In the genomic region with DNA sequence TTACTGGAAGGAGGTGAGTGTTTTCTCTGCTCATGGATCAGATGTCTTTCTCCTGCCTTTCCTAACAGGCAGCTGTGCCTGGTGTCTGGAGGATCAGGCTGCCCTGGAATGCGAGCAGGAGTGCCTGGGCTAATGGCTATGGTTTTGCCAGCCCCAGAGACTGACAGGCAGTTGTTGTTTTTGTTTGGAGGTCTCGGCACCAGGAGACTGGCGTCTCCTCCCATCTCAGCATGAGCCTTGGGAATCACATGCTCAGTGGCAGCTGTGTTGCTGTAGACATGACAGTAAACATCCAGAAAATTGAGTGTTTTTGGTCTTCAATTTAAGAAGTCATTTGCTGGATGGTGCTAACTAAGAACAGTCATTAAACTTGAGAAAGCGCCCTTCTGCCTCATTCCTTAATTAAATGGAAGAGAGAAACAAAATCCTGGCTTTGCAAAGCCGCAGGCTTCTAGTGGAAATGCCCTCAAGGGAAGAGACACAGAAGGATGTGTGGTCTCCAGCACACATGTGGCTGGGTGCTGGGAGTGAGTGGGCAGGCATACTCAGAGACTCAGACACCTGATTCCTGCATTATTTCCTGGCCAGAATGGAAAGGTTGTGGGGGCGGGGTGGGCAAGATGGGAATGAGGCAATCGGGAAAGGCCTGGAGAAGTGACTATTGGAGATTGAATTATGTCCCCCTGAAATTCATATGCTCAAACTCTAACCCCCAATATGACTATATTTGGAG, we compare ENCODE assay signal across 12 cellular contexts.
DNase-seq lines count a peak whose midpoint lies in the region; ATAC-seq and TF ChIP-seq lines count a peak whose summit lies in the region.
"Had no signal": no experiment of that assay in that cellular context is flagged by ENCODE, and none has a peak within 500 bp of the region (broad histone marks: within the 10 kb centered on the region; RNA-seq: fewer than 3 reads in every experiment).

No MANE protein-coding gene starts in this region.

- in situ Hi-C loops in astrocyte of the spinal cord (cut with HindIII; ENCODE audit: low sequenced_read_pairs) = no loop called here

- intact Hi-C loops in Right ventricle myocardium superior (cut with DNase I) = no loop called here
- intact Hi-C loops in cardiac septum (cut with DNase I) = no loop called here

- ATAC-seq in Right ventricle myocardium superior (ENCODE audit: poor library complexity) = peak; percentile 66
- no peak for ATAC-seq in GM19035 (IDR thresholded peaks at IDR 0.05; ENCODE audit: unreplicated experiment)
- no peak for ATAC-seq in GM18502 (IDR thresholded peaks at IDR 0.05; ENCODE audit: poor library complexity, unreplicated experiment)
- no peak for ATAC-seq in HG02840 (IDR thresholded peaks at IDR 0.05; ENCODE audit: low FRiP score, unreplicated experiment)
- ATAC-seq: activated CD8-positive, alpha-beta T cell treated with anti-CD3 and anti-CD28 coated beads, Interleukin-2, amount 10 ng/mL, durations not matched to agents 7 days and 5 days had no signal

- no peak for TF ChIP-seq CTCF in astrocyte of the spinal cord (IDR thresholded peaks at IDR 0.05; ENCODE audit: low read depth, low read length)

- DNase-seq in Right ventricle myocardium superior (no peak), cardiac septum (ENCODE audit: low spot score) (no peak), astrocyte of the spinal cord (ENCODE audit: low read depth, low spot score) (peak; percentile 65), kidney tubule cell (ENCODE audit: low spot score) (peak; percentile 35)
- DNase-seq in stimulated activated CD4-positive, alpha-beta T cell treated with anti-CD3 and anti-CD28 coated beads, Interleukin-2, amount 100 ng/mL, for 48 hours = no peak
- DNase-seq: activated CD8-positive, alpha-beta T cell treated with anti-CD3 and anti-CD28 coated beads, Interleukin-2, amount 10 ng/mL, durations not matched to agents 7 days and 5 days; MG63; SHP77 had no signal

- no peak overlapping the region for H3K4me3 ChIP-seq in astrocyte of the spinal cord (ENCODE audit: low read depth, low read length)
- H3K4me3 ChIP-seq: ascending aorta, MG63 had no signal

Comparison
In these comparisons a context has a peak if more than half of its experiments do, and no peak if none do; other contexts are left out.
1. DNase-seq: peak in astrocyte of the spinal cord (single experiment) and kidney tubule cell (single experiment); none in Right ventricle myocardium superior (single experiment), cardiac septum (single experiment) and stimulated activated CD4-positive, alpha-beta T cell treated with anti-CD3 and anti-CD28 coated beads, Interleukin-2, amount 100 ng/mL, for 48 hours (0 of 2).